19 cellular contexts compared by ENCODE assay signal in the genomic region with DNA sequence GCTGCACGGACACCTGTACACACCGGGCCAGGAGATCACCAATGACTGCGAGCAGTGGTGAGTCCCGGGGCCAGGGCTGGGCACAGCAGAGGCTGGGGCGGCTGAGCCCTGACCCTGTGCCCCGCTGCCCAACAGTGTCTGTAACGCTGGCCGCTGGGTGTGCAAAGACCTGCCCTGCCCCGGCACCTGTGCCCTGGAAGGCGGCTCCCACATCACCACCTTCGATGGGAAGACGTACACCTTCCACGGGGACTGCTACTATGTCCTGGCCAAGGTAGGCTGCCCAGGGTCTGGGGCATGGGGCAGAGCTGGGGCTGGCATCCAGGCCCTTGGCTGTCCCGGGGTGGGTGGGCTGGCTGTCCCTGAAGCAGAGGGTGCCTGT. TPM values are rescaled to one million over a fixed set of nuclear protein-coding genes. Genes with fewer than 3 reads are reported as not detected.
"Had no signal": no experiment of that assay in that cellular context is flagged by ENCODE, and none has a peak within 500 bp of the region (broad histone marks: within the 10 kb centered on the region; RNA-seq: fewer than 3 reads in every experiment).

No MANE protein-coding gene starts in this region.

- H3K4me1 ChIP-seq: gastrocnemius medialis, psoas muscle, testis had no signal

- H3K9me3 ChIP-seq: gastrocnemius medialis, psoas muscle, SJCRH30, testis had no signal

- DNase-seq: activated CD4-positive, alpha-beta T cell treated with anti-CD3 and anti-CD28 coated beads for 4 hours; activated T-cell treated with anti-CD3 and anti-CD28 coated beads for 4 hours; anterior cingulate cortex; gastrocnemius medialis; nucleus accumbens; stimulated activated CD4-positive, alpha-beta T cell treated with anti-CD3 and anti-CD28 coated beads, Interleukin-4, amount 100 ng/mL, for 4 hours; SW 1271; T-helper 9 cell; testis had no signal

- H3K36me3 Mint-ChIP-seq: activated naive CD8-positive, alpha-beta T cell; naive thymus-derived CD4-positive, alpha-beta T cell had no signal

- ATAC-seq: gastrocnemius medialis; naive thymus-derived CD4-positive, alpha-beta T cell; psoas muscle; stimulated activated naive CD8-positive, alpha-beta T cell treated with anti-CD3 and anti-CD28 coated beads, Interleukin-15, amount 100 ng/mL, for 72 hours had no signal

- H3K4me3 Mint-ChIP-seq: activated naive CD8-positive, alpha-beta T cell; naive thymus-derived CD4-positive, alpha-beta T cell; stimulated activated naive CD8-positive, alpha-beta T cell treated with anti-CD3 and anti-CD28 coated beads, Interleukin-15, amount 100 ng/mL, for 72 hours had no signal

- H3K4me1 Mint-ChIP-seq: naive thymus-derived CD4-positive, alpha-beta T cell; stimulated activated naive CD8-positive, alpha-beta T cell treated with anti-CD3 and anti-CD28 coated beads, Interleukin-15, amount 100 ng/mL, for 72 hours had no signal

- H3K4me3 ChIP-seq: gastrocnemius medialis, hepatocyte, psoas muscle, SJCRH30, testis had no signal

- H3K36me3 ChIP-seq: gastrocnemius medialis, SJCRH30 had no signal

- H3K27me3 ChIP-seq: hepatocyte, SJCRH30, testis had no signal

- H3K9me3 Mint-ChIP-seq: naive thymus-derived CD4-positive, alpha-beta T cell; stimulated activated naive CD8-positive, alpha-beta T cell treated with anti-CD3 and anti-CD28 coated beads, Interleukin-15, amount 100 ng/mL, for 72 hours had no signal

- H3K27me3 Mint-ChIP-seq: activated naive CD8-positive, alpha-beta T cell; naive thymus-derived CD4-positive, alpha-beta T cell; stimulated activated naive CD8-positive, alpha-beta T cell treated with anti-CD3 and anti-CD28 coated beads, Interleukin-15, amount 100 ng/mL, for 72 hours had no signal

- H3K27ac Mint-ChIP-seq: activated naive CD8-positive, alpha-beta T cell; naive thymus-derived CD4-positive, alpha-beta T cell; stimulated activated naive CD8-positive, alpha-beta T cell treated with anti-CD3 and anti-CD28 coated beads, Interleukin-15, amount 100 ng/mL, for 72 hours had no signal

- H3K27ac ChIP-seq: gastrocnemius medialis, hepatocyte, psoas muscle, SJCRH30, testis had no signal

RNA-seq across cellular contexts. Expression of gene MUC2, which starts 7.7 kb away (rescaled TPM):
- total RNA-seq: bronchial epithelial cell; kidney epithelial cell; lung microvascular endothelial cell; naive thymus-derived CD4-positive, alpha-beta T cell had no signal
- polyA plus RNA-seq: naive thymus-derived CD4-positive, alpha-beta T cell had no signal

RNA-seq across cellular contexts. Expression of gene MUC6, which starts 45.8 kb away (rescaled TPM):
- total RNA-seq: bronchial epithelial cell; gastrocnemius medialis; hepatocyte; kidney epithelial cell; lung microvascular endothelial cell; naive thymus-derived CD4-positive, alpha-beta T cell; psoas muscle; SJCRH30; ureter had no signal
- polyA plus RNA-seq: hepatocyte; naive thymus-derived CD4-positive, alpha-beta T cell had no signal
